ENCODE assay signal across 30 cellular contexts in genomic region chr15:68900032-68900431, GRCh38. TPM values are rescaled to one million over a fixed set of nuclear protein-coding genes. Genes with fewer than 3 reads are reported as not detected.
A peak's percentile ranks its signal among the peaks of the same experiment; 100 is the strongest.
DNase-seq lines count a peak whose midpoint lies in the region; ATAC-seq, FAIRE-seq and TF ChIP-seq lines count a peak whose summit lies in the region.
"Had no signal": no experiment of that assay in that cellular context is flagged by ENCODE, and none has a peak within 500 bp of the region (broad histone marks: within the 10 kb centered on the region; RNA-seq: fewer than 3 reads in every experiment).

No MANE protein-coding gene starts in this region.

- TF ChIP-seq RAD21 in A549 (conservative IDR thresholded peaks at IDR 0.05 in 1 of 2, IDR thresholded peaks at IDR 0.05 in 1 of 2), result no peak

- dilution Hi-C loops in endothelial cell of umbilical vein (cut with MboI; ENCODE audit: extremely low pct_ligation_motif_present, low sequenced_read_pairs), result no loop called here

- H3K27me3 ChIP-seq in RWPE2 (ENCODE audit: insufficient read depth, poor library complexity, severe bottlenecking), result peaks cover 3% of the 10 kb centered on the region
- H3K27me3 ChIP-seq in endothelial cell of umbilical vein (ENCODE audit: control insufficient read depth in 2 of 2, insufficient read depth in 2 of 2, low read length in 2 of 2), result peaks cover 7 to 16% of the 10 kb centered on the region in 2 experiments
- H3K27me3 ChIP-seq in MG63, result no peaks in the 10 kb centered on the region
- H3K27me3 ChIP-seq: SJCRH30 had no signal

- 22% methylated on average over 3 of the region's 3 CpGs for WGBS in A549 (ENCODE audit: missing lambda C conversion rate)

- DNase-seq in A549 (ENCODE audit: low read depth in 1 of 2, low spot score in 1 of 2) (no peak), RWPE2 (ENCODE audit: low spot score) (no peak), endothelial cell of umbilical vein (ENCODE audit: low read depth, low spot score) (no peak), mucosa of descending colon (no peak), MG63 (no peak)
- DNase-seq in stimulated activated CD4-positive, alpha-beta T cell treated with anti-CD3 and anti-CD28 coated beads, Interleukin-12 subunit alpha, Interleukin-12 subunit beta, amount 100 ng/mL, for 4 hours, result no peak
- DNase-seq: AML-193; C1 segment of cervical spinal cord; CD8-positive, alpha-beta T cell; DMS 273 treated with DMSO at 0.1 percent for 48 hours; DND-41; Karpas-422; MV-4-11; NCI-H1105 treated with DMSO at 0.1 percent for 48 hours; NCI-H146; NCI-H2029; NCI-H446; NCI-H524 treated with DMSO at 0.1 percent for 48 hours; NCI-H82; NK-92 treated with Interleukin-12 subunit alpha and Interleukin-12 subunit beta, amount 100 ng/mL, for 24 hours; PC-3; SJCRH30 had no signal

- no peak overlapping the region for H2AFZ ChIP-seq in endothelial cell of umbilical vein (ENCODE audit: low read depth, low read length)

- no peaks in the 10 kb centered on the region for H3K79me2 ChIP-seq in endothelial cell of umbilical vein (ENCODE audit: control insufficient read depth, insufficient read depth, low read length)

- CTCF ChIA-PET in A549 (lab: Yijun Ruan, JAX) (interaction anchor here (0.6 to 1.7 kb wide), 4 partner anchors 8 to 255 kb away, joined by 3 to 5 read pairs (median 3); no protein-coding TSS in a partner anchor), endothelial cell of umbilical vein (lab: Charles Lee) (interaction anchor here (3.0 kb wide), 1 partner anchor 24 kb away, joined by 8 read pairs; no protein-coding TSS in a partner anchor)

- TF ChIP-seq CTCF in A549 (IDR thresholded peaks at IDR 0.05) (no peak), RWPE2 (IDR thresholded peaks at IDR 0.05; ENCODE audit: poor library complexity, severe bottlenecking) (no peak), endothelial cell of umbilical vein (IDR thresholded peaks at IDR 0.05; ENCODE audit: extremely low read depth in 1 of 2, insufficient read depth in 1 of 2, low read depth in 1 of 2, low read length in 2 of 2) (no peak), mucosa of descending colon (IDR thresholded peaks at IDR 0.05) (no peak)

- H3K4me1 ChIP-seq in A549 (no peaks in the 10 kb centered on the region), RWPE2 (ENCODE audit: insufficient read depth, poor library complexity, severe bottlenecking) (no peaks in the 10 kb centered on the region), endothelial cell of umbilical vein (ENCODE audit: control insufficient read depth, extremely low read depth, insufficient read depth, low read length) (no peaks in the 10 kb centered on the region), mucosa of descending colon (ENCODE audit: low read depth) (no peaks in the 10 kb centered on the region)
- H3K4me1 ChIP-seq: SJCRH30 had no signal

- no peak for TF ChIP-seq EP300 in A549 (IDR thresholded peaks at IDR 0.05)

- no peaks in the 10 kb centered on the region for H3K9me3 ChIP-seq in A549
- no peaks in the 10 kb centered on the region for H3K9me3 ChIP-seq in RWPE2 (ENCODE audit: severe bottlenecking)
- H3K9me3 ChIP-seq in endothelial cell of umbilical vein (replicated peaks; ENCODE audit: control insufficient read depth, insufficient read depth, low read length), result no peaks in the 10 kb centered on the region
- H3K9me3 ChIP-seq in mucosa of descending colon, result no peaks in the 10 kb centered on the region
- H3K9me3 ChIP-seq in MG63, result no peaks in the 10 kb centered on the region
- H3K9me3 ChIP-seq: SJCRH30 had no signal

- H3K36me3 ChIP-seq in RWPE2 (ENCODE audit: low read depth) (no peaks in the 10 kb centered on the region), endothelial cell of umbilical vein (ENCODE audit: control insufficient read depth in 2 of 2, extremely low read depth in 1 of 2, insufficient read depth in 2 of 2, low read length in 2 of 2) (no peaks in the 10 kb centered on the region), mucosa of descending colon (ENCODE audit: low read depth) (no peaks in the 10 kb centered on the region), MG63 (no peaks in the 10 kb centered on the region)
- H3K36me3 ChIP-seq: SJCRH30 had no signal

- ATAC-seq in A549, result peak in 1 of 2 experiments; percentile 31; a peak in 1 of 6 replicates
- peak; percentile 54; the same call in 2 of the 3 replicates for ATAC-seq in RWPE2 (ENCODE audit: low read depth)
- ATAC-seq in mucosa of descending colon, result peak; percentile 22
- ATAC-seq in GM19463 (IDR thresholded peaks at IDR 0.05; ENCODE audit: unreplicated experiment), result no peak
- ATAC-seq in HG03520 (IDR thresholded peaks at IDR 0.05; ENCODE audit: unreplicated experiment), result no peak
- ATAC-seq: CD8-positive, alpha-beta T cell; HCT116; PC-3; Right ventricle myocardium inferior had no signal

- H3K4me3 ChIP-seq in A549 (no peak overlapping the region), RWPE2 (ENCODE audit: severe bottlenecking) (no peak overlapping the region), endothelial cell of umbilical vein (replicated peaks in 1 of 3; ENCODE audit: insufficient read depth in 1 of 3, low read depth in 1 of 3, low read length in 3 of 3) (no peak overlapping the region), mucosa of descending colon (no peak overlapping the region), MG63 (no peak overlapping the region)
- H3K4me3 ChIP-seq: SJCRH30 had no signal

- FAIRE-seq in A549 (lab: Jason Lieb, UNC) (peak; percentile 77), endothelial cell of umbilical vein (lab: Jason Lieb, UNC) (peak; percentile 26)
- FAIRE-seq: A204.1, GM12892, GM19239 had no signal

- TF ChIP-seq POLR2A in A549 (IDR thresholded peaks at IDR 0.05; ENCODE audit: low read length) (no peak), endothelial cell of umbilical vein (IDR thresholded peaks at IDR 0.05; ENCODE audit: low read depth, low read length) (no peak)

- H3K4me2 ChIP-seq in A549 (no peak overlapping the region), endothelial cell of umbilical vein (ENCODE audit: insufficient read depth, low read length) (no peak overlapping the region)

- intact Hi-C loops in endothelial cell of umbilical vein (cut with micrococcal nuclease), result no loop called here
- intact Hi-C loops in mucosa of descending colon (cut with DNase I, micrococcal nuclease), result no loop called here

- H3K9me1 ChIP-seq in endothelial cell of umbilical vein (replicated peaks; ENCODE audit: control insufficient read depth, extremely low read depth, insufficient read depth, low read length), result no peaks in the 10 kb centered on the region

- no TSS peak for BruUV-seq in endothelial cell of umbilical vein (replicated peaks; lab: Mats Ljungman, UMichigan)

- POLR2A ChIA-PET in A549 (lab: Yijun Ruan, JAX), result no interaction called here
- POLR2A ChIA-PET in endothelial cell of umbilical vein (lab: Charles Lee), result no interaction called here

- no peaks in the 10 kb centered on the region for H4K20me1 ChIP-seq in endothelial cell of umbilical vein (replicated peaks; ENCODE audit: control insufficient read depth, extremely low read depth, insufficient read depth, low read length)

- H3K27ac ChIP-seq in A549, result no peak overlapping the region
- no peak overlapping the region for H3K27ac ChIP-seq in RWPE2 (ENCODE audit: poor library complexity, severe bottlenecking)
- no peak overlapping the region for H3K27ac ChIP-seq in endothelial cell of umbilical vein (ENCODE audit: insufficient read depth, low read depth, low read length)
- H3K27ac ChIP-seq: SJCRH30 had no signal

- no peak overlapping the region for H3K9ac ChIP-seq in endothelial cell of umbilical vein (replicated peaks; ENCODE audit: extremely low read depth, insufficient read depth, low read length)

TF ChIP-seq in A549, 52 proteins besides CTCF, POLR2A, EP300 and RAD21 (continues in another document):
- TF ChIP-seq ZSCAN20 (CRISPR knock-in tag; IDR thresholded peaks at IDR 0.05) (no peak), BHLHE40 (IDR thresholded peaks at IDR 0.05; ENCODE audit: low read depth, low read length) (no peak), JUN (IDR thresholded peaks at IDR 0.05) (no peak), TFCP2L1 (CRISPR knock-in tag; IDR thresholded peaks at IDR 0.05) (no peak), SMC3 (IDR thresholded peaks at IDR 0.05) (no peak), EHMT2 (IDR thresholded peaks at IDR 0.05; ENCODE audit: low read depth) (no peak), ZFP36 (IDR thresholded peaks at IDR 0.05; ENCODE audit: borderline replicate concordance, partially characterized antibody) (no peak)

TF ChIP-seq in endothelial cell of umbilical vein, 7 proteins besides CTCF, POLR2A, EP300 and RAD21:
- TF ChIP-seq JUN (IDR thresholded peaks at IDR 0.05; ENCODE audit: borderline replicate concordance, insufficient read depth, insufficient read length, low read depth) (no peak), MAX (IDR thresholded peaks at IDR 0.05; ENCODE audit: insufficient read depth, insufficient read length) (no peak), EZH2 (IDR thresholded peaks at IDR 0.05; ENCODE audit: borderline replicate concordance, low read depth, low read length, severe bottlenecking) (no peak), GATA2 (IDR thresholded peaks at IDR 0.05; ENCODE audit: insufficient read depth, insufficient read length, low read depth, low read length) (no peak), FOS (IDR thresholded peaks at IDR 0.05; ENCODE audit: borderline replicate concordance, insufficient read depth, low read length) (no peak), POLR2AphosphoS5 (IDR thresholded peaks at IDR 0.05; ENCODE audit: insufficient read depth, low read depth, low read length) (no peak), MYC (IDR thresholded peaks at IDR 0.05; ENCODE audit: low read depth, low read length) (no peak)
TF ChIP-seq in endothelial cell of umbilical vein: peak in this region for 0.

RNA-seq across cellular contexts. Expression of gene SPESP1, which starts 30.3 kb away (rescaled TPM):
- polyA plus RNA-seq in A549 (2011; rRNA removed) (not detected in 2 replicates), A549 (2017; fragmentation: RNase III; extraction: RNeasy Plus Mini Kit Qiagen cat#74134 plus additional on column Dnase treatment) (not detected in 3 replicates), endothelial cell of umbilical vein (1.5 and 2.0 TPM in 2 replicates)
- polyA plus RNA-seq in A549 (2012; cell fraction: cytosol; rRNA removed), result not detected in 2 replicates
- polyA plus RNA-seq in A549 (2012; cell fraction: nucleus; rRNA removed), result not detected in 2 replicates
- not detected in 2 replicates for polyA minus RNA-seq in A549 (2011; rRNA and poly(A)+ RNA removed)
- total RNA-seq in endothelial cell of umbilical vein (1.5 and 3.0 TPM in 2 replicates), mucosa of descending colon (1 to 10 TPM in 2 of 3 donors, under 1 TPM in 1; 0.29 to 3.8 (median 1.3) TPM)
- 3.0 and 3.2 TPM in 2 replicates for polyA plus RNA-seq in endothelial cell of umbilical vein (2011; cell fraction: cytosol; rRNA removed)
- 1.2 and 2.6 TPM in 2 replicates for polyA plus RNA-seq in endothelial cell of umbilical vein (2011; cell fraction: nucleus; rRNA removed)
- 10.4 and 12.6 TPM in 2 replicates for polyA plus RNA-seq in endothelial cell of umbilical vein (2012)
- polyA minus RNA-seq in endothelial cell of umbilical vein, result 1.4 TPM in 2 replicates
- polyA minus RNA-seq in endothelial cell of umbilical vein (2011; cell fraction: cytosol; rRNA and poly(A)+ RNA removed), result not detected
- polyA minus RNA-seq in endothelial cell of umbilical vein (2011; cell fraction: nucleus; rRNA and poly(A)+ RNA removed), result 0.77 and 0.87 TPM in 2 replicates
- total RNA-seq in MG63 (2014; rRNA removed; shearing (Covaris generic); ENCODE audit: low replicate concordance), result not detected in 2 replicates
- total RNA-seq: CD8-positive, alpha-beta T cell; H4; PC-3; SJCRH30 had no signal

Comparison
In these comparisons a context has a peak if more than half of its experiments do, and no peak if none do; other contexts are left out.
1. ATAC-seq: peak in RWPE2 (single experiment) and mucosa of descending colon (single experiment); none in GM19463 (single experiment) and HG03520 (single experiment).